In the genomic region with DNA sequence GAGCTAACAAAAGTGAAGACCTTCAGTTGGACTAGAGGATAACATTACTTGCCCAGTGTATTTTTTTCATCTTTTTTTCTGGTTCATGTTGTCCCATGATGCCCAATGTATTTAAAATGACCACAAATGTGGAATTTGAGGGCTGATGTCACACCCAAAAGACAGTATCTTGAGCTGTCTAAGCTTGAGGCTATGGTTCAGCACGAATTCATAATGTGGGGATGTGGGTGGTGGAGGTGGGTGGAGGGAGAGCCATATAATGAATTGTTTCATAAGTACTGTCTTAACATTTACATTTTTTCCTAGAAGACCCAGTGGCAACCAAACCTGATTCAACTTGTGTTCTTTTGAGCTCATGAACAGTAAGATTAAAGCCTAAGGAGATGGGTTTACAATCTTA, we compare ENCODE assay signal across 17 cellular contexts.
"Had no signal": no experiment of that assay in that cellular context is flagged by ENCODE, and none has a peak within 500 bp of the region (broad histone marks: within the 10 kb centered on the region; RNA-seq: fewer than 3 reads in every experiment).

No MANE protein-coding gene starts in this region.

- H3K27me3 ChIP-seq: body of pancreas, colonic mucosa, esophagus muscularis mucosa, neural progenitor cell, pancreas, sigmoid colon, suprapubic skin had no signal

- H3K4me3 ChIP-seq: body of pancreas, colonic mucosa, esophagus muscularis mucosa, neural progenitor cell, pancreas, sigmoid colon, suprapubic skin had no signal

- H3K4me1 Mint-ChIP-seq: neural progenitor cell, T-cell had no signal

- H3K9me3 Mint-ChIP-seq: activated CD4-positive, alpha-beta T cell treated with anti-CD3 and anti-CD28 coated beads, Interleukin-2, amount 10 ng/mL, durations not matched to agents 7 days and 5 days; neural progenitor cell; T-cell; type B pancreatic cell had no signal

- H3K27me3 Mint-ChIP-seq: activated CD4-positive, alpha-beta T cell treated with anti-CD3 and anti-CD28 coated beads, Interleukin-2, amount 10 ng/mL, durations not matched to agents 7 days and 5 days; T-cell; type B pancreatic cell had no signal

- H3K9me3 ChIP-seq: body of pancreas, colonic mucosa, esophagus muscularis mucosa, pancreas, sigmoid colon, SK-N-SH, suprapubic skin had no signal

- H3K4me1 ChIP-seq: body of pancreas, colonic mucosa, neural progenitor cell, pancreas had no signal

- H3K4me2 ChIP-seq: neural progenitor cell, SK-N-SH had no signal

- DNase-seq: activated CD4-positive, alpha-beta T cell treated with anti-CD3 and anti-CD28 coated beads, Interleukin-2, amount 10 ng/mL, durations not matched to agents 7 days and 5 days; activated naive CD4-positive, alpha-beta T cell treated with anti-CD3 and anti-CD28 coated beads, Interleukin-2, amount 50 U/mL, for 16 hours; amygdala; body of pancreas; central memory CD4-positive, alpha-beta T cell; colonic mucosa; hippocampal formation; midbrain; pancreas; sigmoid colon; SK-N-SH; stimulated activated naive CD4-positive, alpha-beta T cell; T-cell had no signal

- H3K27ac Mint-ChIP-seq: activated CD4-positive, alpha-beta T cell treated with anti-CD3 and anti-CD28 coated beads, Interleukin-2, amount 10 ng/mL, durations not matched to agents 7 days and 5 days; neural progenitor cell; type B pancreatic cell had no signal

- H3K4me3 Mint-ChIP-seq: activated CD4-positive, alpha-beta T cell treated with anti-CD3 and anti-CD28 coated beads, Interleukin-2, amount 10 ng/mL, durations not matched to agents 7 days and 5 days; neural progenitor cell; T-cell; type B pancreatic cell had no signal

- H3K9ac ChIP-seq: neural progenitor cell, SK-N-SH had no signal

- H3K27ac ChIP-seq: body of pancreas, colonic mucosa, esophagus muscularis mucosa, neural progenitor cell, pancreas, sigmoid colon, suprapubic skin had no signal

- H2AFZ ChIP-seq: neural progenitor cell had no signal
